Comparison of ENCODE assay signal across 1 cellular context in genomic region chr16:50744911-50745310, GRCh38.
TF ChIP-seq lines count a peak whose summit lies in the region.

No MANE protein-coding gene starts in this region.

TF ChIP-seq in HepG2, 621 proteins besides CTCF, POLR2A, EP300 and RAD21:
- TF ChIP-seq NCOA2 (CRISPR knock-in tag; IDR thresholded peaks at IDR 0.05) (no peak), ZNF790 (CRISPR knock-in tag; IDR thresholded peaks at IDR 0.05; ENCODE audit: borderline replicate concordance) (no peak), AHR (CRISPR knock-in tag; IDR thresholded peaks at IDR 0.05) (no peak), CSRNP2 (CRISPR knock-in tag; conservative IDR thresholded peaks at IDR 0.05; ENCODE audit: low read depth) (no peak), THYN1 (CRISPR knock-in tag; IDR thresholded peaks at IDR 0.05; ENCODE audit: borderline replicate concordance, low read depth) (no peak), CERS6 (CRISPR knock-in tag; IDR thresholded peaks at IDR 0.05) (no peak), ZBTB10 (CRISPR knock-in tag; IDR thresholded peaks at IDR 0.05; ENCODE audit: borderline replicate concordance) (no peak), ZGPAT (CRISPR knock-in tag; IDR thresholded peaks at IDR 0.05) (no peak)
